In the genomic region with DNA sequence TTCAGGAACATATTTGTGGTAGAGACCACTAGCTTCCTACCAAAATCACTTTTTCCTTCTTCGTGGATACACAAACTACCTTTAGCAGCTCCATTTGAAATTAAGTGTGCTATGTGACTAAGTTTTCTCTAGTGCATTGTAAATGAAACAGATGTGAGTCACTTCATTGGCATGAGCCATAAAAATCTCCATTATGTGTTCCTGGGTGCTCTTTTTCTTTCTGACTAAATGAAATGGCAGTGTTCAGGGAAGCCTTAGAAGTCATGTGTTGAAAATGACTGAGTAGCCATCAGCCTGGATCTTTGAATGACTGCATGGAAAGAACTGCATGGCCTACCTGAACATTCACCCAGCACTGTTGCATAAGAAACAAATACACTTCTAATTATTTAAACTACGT, we compare ENCODE assay signal across 12 cellular contexts.
DNase-seq lines count a peak whose midpoint lies in the region; ATAC-seq, FAIRE-seq and TF ChIP-seq lines count a peak whose summit lies in the region.
"Had no signal": no experiment of that assay in that cellular context is flagged by ENCODE, and none has a peak within 500 bp of the region (broad histone marks: within the 10 kb centered on the region; RNA-seq: fewer than 3 reads in every experiment).

No MANE protein-coding gene starts in this region.

- ATAC-seq in HG03045 (IDR thresholded peaks at IDR 0.05; ENCODE audit: unreplicated experiment) (no peak), HG02798 (IDR thresholded peaks at IDR 0.05; ENCODE audit: poor library complexity, unreplicated experiment) (no peak)
- ATAC-seq: activated CD8-positive, alpha-beta T cell treated with anti-CD3 and anti-CD28 coated beads for 36 hours had no signal

- no peak for TF ChIP-seq CTCF in fibroblast of villous mesenchyme (IDR thresholded peaks at IDR 0.05; ENCODE audit: insufficient read depth, low read depth, low read length)

- in situ Hi-C loops in SK-MEL-5 (cut with HindIII; ENCODE audit: low pct_unique_long_range_greater_than_20kb, low sequenced_read_pairs): no loop called here

- DNase-seq in stimulated activated CD4-positive, alpha-beta T cell treated with anti-CD3 and anti-CD28 coated beads, Interleukin-1b, Interleukin-23, amount 100 ng/mL, for 48 hours: peak; percentile 1
- no peak for DNase-seq in stimulated activated CD4-positive, alpha-beta T cell treated with anti-CD3 and anti-CD28 coated beads, Interleukin-4, amount 100 ng/mL, for 1 hour
- DNase-seq in SK-MEL-5 (ENCODE audit: low read depth, low spot score) (peak; percentile 32), fibroblast of villous mesenchyme (ENCODE audit: low read depth) (peak; percentile 86), urothelium cell line (ENCODE audit: low spot score) (peak; percentile 54), C1 segment of cervical spinal cord (lab: John Stamatoyannopoulos, UW) (no peak)
- DNase-seq: activated CD8-positive, alpha-beta T cell treated with anti-CD3 and anti-CD28 coated beads for 36 hours; CD4-positive, CD25-positive, alpha-beta regulatory T cell; NCI-H1417 had no signal

- H3K4me3 ChIP-seq in fibroblast of villous mesenchyme (ENCODE audit: low read depth, low read length): no peak overlapping the region

- no peak for FAIRE-seq in urothelium cell line (lab: Jason Lieb, UNC)
- FAIRE-seq: GM18507 had no signal

Comparison
In these comparisons a context has a peak if more than half of its experiments do, and no peak if none do; other contexts are left out.
1. DNase-seq: peak in stimulated activated CD4-positive, alpha-beta T cell treated with anti-CD3 and anti-CD28 coated beads, Interleukin-1b, Interleukin-23, amount 100 ng/mL, for 48 hours (single experiment), SK-MEL-5 (single experiment), fibroblast of villous mesenchyme (single experiment) and urothelium cell line (single experiment); none in stimulated activated CD4-positive, alpha-beta T cell treated with anti-CD3 and anti-CD28 coated beads, Interleukin-4, amount 100 ng/mL, for 1 hour (single experiment) and C1 segment of cervical spinal cord (0 of 14).